10 cellular contexts compared by ENCODE assay signal in the genomic region with DNA sequence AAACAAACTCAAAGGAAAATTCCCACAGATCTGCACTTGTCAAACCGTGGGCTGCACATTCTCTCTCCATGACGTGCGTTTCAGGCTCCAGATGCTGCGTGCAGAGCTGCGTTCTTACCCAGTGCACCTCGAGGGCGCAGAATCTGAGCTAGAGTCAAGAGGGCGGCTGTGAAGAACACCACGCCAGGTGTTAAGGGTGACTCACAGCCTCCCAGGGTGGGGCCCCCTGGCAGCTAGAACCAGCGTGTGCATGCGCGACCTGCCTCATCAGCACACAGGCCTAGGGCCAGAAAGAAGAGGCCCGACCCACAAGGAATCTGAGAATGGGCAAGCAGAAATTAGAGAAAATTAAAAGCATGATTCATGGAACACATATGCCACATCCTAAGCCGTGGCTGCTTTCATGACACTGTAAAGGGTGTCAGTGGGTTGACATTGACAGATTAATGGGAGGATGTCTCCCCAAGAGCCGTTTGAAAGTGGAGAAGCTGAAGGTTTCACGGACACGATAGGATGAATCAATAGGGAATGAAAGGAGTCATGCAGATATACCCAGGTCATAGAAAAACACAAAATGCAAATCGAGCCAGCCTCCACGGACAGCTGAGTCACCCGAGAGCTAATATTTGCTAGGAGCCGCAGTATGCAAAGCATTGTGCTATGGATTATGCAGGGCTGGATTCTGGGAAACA. TPM values are rescaled to one million over a fixed set of nuclear protein-coding genes. Genes with fewer than 3 reads are reported as not detected.
DNase-seq lines count a peak whose midpoint lies in the region; ATAC-seq, FAIRE-seq and TF ChIP-seq lines count a peak whose summit lies in the region.
"Had no signal": no experiment of that assay in that cellular context is flagged by ENCODE, and none has a peak within 500 bp of the region (broad histone marks: within the 10 kb centered on the region; RNA-seq: fewer than 3 reads in every experiment).

No MANE protein-coding gene starts in this region.

- no peaks in the 10 kb centered on the region for H3K9me1 ChIP-seq in keratinocyte (ENCODE audit: control insufficient read depth, extremely low read depth, insufficient read depth, low read length)

- no peaks in the 10 kb centered on the region for H4K20me1 ChIP-seq in keratinocyte (ENCODE audit: control insufficient read depth, extremely low read depth, insufficient read depth, low read length)

- peaks cover 3% of the 10 kb centered on the region for H3K9me3 Mint-ChIP-seq in activated CD4-positive, alpha-beta T cell treated with anti-CD3 and anti-CD28 coated beads for 36 hours (ENCODE audit: low read depth)

- dilution Hi-C loops in keratinocyte (cut with MboI; ENCODE audit: extremely low pct_ligation_motif_present, low sequenced_read_pairs): no loop called here

- H3K4me1 Mint-ChIP-seq in activated CD4-positive, alpha-beta T cell treated with anti-CD3 and anti-CD28 coated beads for 36 hours: no peaks in the 10 kb centered on the region
- H3K4me1 Mint-ChIP-seq: activated naive CD8-positive, alpha-beta T cell treated with anti-CD3 and anti-CD28 coated beads, Interleukin-2, amount 50 U/mL, for 24 hours had no signal

- H3K27me3 ChIP-seq in HUES48 (ENCODE audit: control insufficient read depth, insufficient read depth, low read length) (no peaks in the 10 kb centered on the region), keratinocyte (ENCODE audit: control insufficient read depth, extremely low read depth, insufficient read depth, low read length) (no peaks in the 10 kb centered on the region)

- peak; percentile 74 for FAIRE-seq in A549 (lab: Jason Lieb, UNC)
- peak; percentile 99 for FAIRE-seq in keratinocyte (lab: Jason Lieb, UNC)

- CTCF ChIA-PET in A549 (lab: Yijun Ruan, JAX): interaction anchor here (0.6 to 2.6 kb wide), 16 partner anchors 12 to 635 kb away, joined by 3 to 12 read pairs (median 4); partner anchors contain the start of gene TANC2
- CTCF ChIA-PET in activated CD4-positive, alpha-beta T cell treated with anti-CD3 and anti-CD28 coated beads for 36 hours (lab: Charles Lee): interaction anchor here (0.7 kb wide), 1 partner anchor 68 kb away, joined by 4 read pairs; no protein-coding TSS in a partner anchor

- peaks cover 44% of the 10 kb centered on the region for H3K4me1 ChIP-seq in A549
- 0 out of 2 replicates have a peak, but pooled peaks cover 2% of the 10 kb centered on the region for H3K4me1 ChIP-seq in HUES48 (ENCODE audit: control insufficient read depth, insufficient read depth, low read length)
- peaks cover 41% of the 10 kb centered on the region for H3K4me1 ChIP-seq in keratinocyte (ENCODE audit: control insufficient read depth, extremely low read depth, insufficient read depth, low read length)

- H3K27ac ChIP-seq in A549 (peak overlapping the region; percentile 75 to 85), HUES48 (ENCODE audit: low read depth, low read length) (peak overlapping the region; percentile 64), keratinocyte (ENCODE audit: control insufficient read depth, insufficient read depth, low read length) (peak overlapping the region; percentile 92)
- H3K27ac ChIP-seq: KMS-11 had no signal

- intact Hi-C loops in activated CD4-positive, alpha-beta T cell treated with anti-CD3 and anti-CD28 coated beads for 36 hours (cut with DNase I, micrococcal nuclease): no loop called here

- 8% methylated on average over 21 of the region's 21 CpGs for WGBS in A549 (ENCODE audit: missing lambda C conversion rate)

- peak overlapping the region; percentile 79 for H2AFZ ChIP-seq in keratinocyte (ENCODE audit: control insufficient read depth, low read length)

- no peaks in the 10 kb centered on the region for H3K36me3 Mint-ChIP-seq in activated CD4-positive, alpha-beta T cell treated with anti-CD3 and anti-CD28 coated beads for 36 hours (ENCODE audit: low read depth)

- DNase-seq in A549 (ENCODE audit: low read depth in 1 of 2, low spot score in 1 of 2) (peak; percentile 68 to 92), SHP77 (lab: John Stamatoyannopoulos, UW) (peak; percentile 93), keratinocyte (ENCODE audit: low read depth, low spot score) (peak; percentile 97), KG1 (lab: John Stamatoyannopoulos, UW) (no peak), MV-4-11 (lab: John Stamatoyannopoulos, UW) (no peak), GM19238 (ENCODE audit: insufficient read length, low spot score) (no peak)
- DNase-seq in activated CD4-positive, alpha-beta T cell treated with anti-CD3 and anti-CD28 coated beads for 36 hours: no peak
- DNase-seq: activated naive CD8-positive, alpha-beta T cell treated with anti-CD3 and anti-CD28 coated beads, Interleukin-2, amount 50 U/mL, for 24 hours had no signal

- no peak for TF ChIP-seq POLR2A in A549 (IDR thresholded peaks at IDR 0.05; ENCODE audit: low read length)

- POLR2A ChIA-PET in A549 (lab: Yijun Ruan, JAX): interaction anchor here (0.6 to 2.8 kb wide), 7 partner anchors 12 to 189 kb away, joined by 3 to 14 read pairs (median 4); partner anchors contain the start of gene TANC2
- POLR2A ChIA-PET in activated CD4-positive, alpha-beta T cell treated with anti-CD3 and anti-CD28 coated beads for 36 hours (lab: Charles Lee): no interaction called here

- peak overlapping the region; percentile 66 for H3K4me2 ChIP-seq in A549
- H3K4me2 ChIP-seq in keratinocyte (ENCODE audit: control insufficient read depth, extremely low read depth, insufficient read depth, low read depth, low read length): peak overlapping the region; percentile 81
- H3K4me2 ChIP-seq: KMS-11 had no signal

- no peak overlapping the region for H3K9ac ChIP-seq in HUES48 (ENCODE audit: low read depth, low read length)
- peak overlapping the region; percentile 75 for H3K9ac ChIP-seq in keratinocyte (ENCODE audit: control insufficient read depth, extremely low read depth, insufficient read depth, low read length)
- H3K9ac ChIP-seq: KMS-11 had no signal

- H3K79me2 ChIP-seq in keratinocyte (ENCODE audit: control insufficient read depth, insufficient read depth, low read length): no peaks in the 10 kb centered on the region

- H3K4me3 ChIP-seq in A549 (no peak overlapping the region), HUES48 (ENCODE audit: low read depth, low read length) (no peak overlapping the region), keratinocyte (ENCODE audit: control insufficient read depth in 2 of 3, extremely low read depth in 1 of 3, insufficient read depth in 2 of 3, low read depth in 1 of 3, low read length in 3 of 3) (peak overlapping the region in 2 of 3 experiments; percentile 39 to 50)

- H3K27me3 Mint-ChIP-seq in activated CD4-positive, alpha-beta T cell treated with anti-CD3 and anti-CD28 coated beads for 36 hours: peaks cover 12% of the 10 kb centered on the region

- no peak overlapping the region for H3K27ac Mint-ChIP-seq in activated CD4-positive, alpha-beta T cell treated with anti-CD3 and anti-CD28 coated beads for 36 hours
- H3K27ac Mint-ChIP-seq: activated naive CD8-positive, alpha-beta T cell treated with anti-CD3 and anti-CD28 coated beads, Interleukin-2, amount 50 U/mL, for 24 hours had no signal

- no peak overlapping the region for H3K4me3 Mint-ChIP-seq in activated CD4-positive, alpha-beta T cell treated with anti-CD3 and anti-CD28 coated beads for 36 hours
- H3K4me3 Mint-ChIP-seq: activated naive CD8-positive, alpha-beta T cell treated with anti-CD3 and anti-CD28 coated beads, Interleukin-2, amount 50 U/mL, for 24 hours had no signal

- TF ChIP-seq CTCF in A549 (IDR thresholded peaks at IDR 0.05) (no peak), keratinocyte (optimal IDR thresholded peaks at IDR 0.05 in 1 of 3, IDR thresholded peaks at IDR 0.05 in 1 of 3, conservative IDR thresholded peaks at IDR 0.05 in 1 of 3; ENCODE audit: extremely low read depth in 1 of 3, insufficient read depth in 2 of 3, low read length in 3 of 3) (no peak)

- peak in 1 of 2 experiments; percentile 47; a peak in 1 of 5 replicates for TF ChIP-seq EP300 in A549 (IDR thresholded peaks at IDR 0.05)

- H3K9me3 ChIP-seq in A549 (peaks cover 10% of the 10 kb centered on the region; the same call in 2 of the 3 replicates), HUES48 (ENCODE audit: control insufficient read depth, insufficient read depth, low read length) (no peaks in the 10 kb centered on the region), keratinocyte (ENCODE audit: control insufficient read depth, low read depth, low read length) (no peaks in the 10 kb centered on the region)

- ATAC-seq in A549: peak; percentile 89 to 91
- ATAC-seq in activated CD4-positive, alpha-beta T cell treated with anti-CD3 and anti-CD28 coated beads for 36 hours: no peak
- ATAC-seq: activated naive CD8-positive, alpha-beta T cell treated with anti-CD3 and anti-CD28 coated beads, Interleukin-2, amount 50 U/mL, for 24 hours had no signal

- H3K36me3 ChIP-seq in HUES48 (ENCODE audit: control insufficient read depth, insufficient read depth, low read length) (no peaks in the 10 kb centered on the region), keratinocyte (ENCODE audit: control insufficient read depth in 2 of 2, extremely low read depth in 1 of 2, insufficient read depth in 2 of 2, low read length in 2 of 2) (no peaks in the 10 kb centered on the region)

- TF ChIP-seq RAD21 in A549 (conservative IDR thresholded peaks at IDR 0.05 in 1 of 2, IDR thresholded peaks at IDR 0.05 in 1 of 2): peak in 1 of 2 experiments; percentile 14; a peak in 1 of 5 replicates

TF ChIP-seq in A549, 52 proteins besides CTCF, POLR2A, EP300 and RAD21 (continues in another document):
- TF ChIP-seq GATA3 (IDR thresholded peaks at IDR 0.05; ENCODE audit: borderline replicate concordance) (peak; percentile 61; the same call in 1 of the 2 replicates), FOSL2 (IDR thresholded peaks at IDR 0.05) (peak; percentile 64), FOSL2 (CRISPR knock-in tag; IDR thresholded peaks at IDR 0.05) (peak; percentile 88), HOXB13 (CRISPR knock-in tag; IDR thresholded peaks at IDR 0.05; ENCODE audit: low read depth) (peak; percentile 53; the same call in 1 of the 2 replicates), JUN (IDR thresholded peaks at IDR 0.05) (peak; percentile 27 to 61; a peak in 3 of 5 replicates)

RNA-seq across cellular contexts. Expression of gene MARCHF10, which starts 29.0 kb away (rescaled TPM):
- polyA plus RNA-seq in A549 (2011; rRNA removed): 0.57 and 0.73 TPM in 2 replicates
- polyA plus RNA-seq in A549 (2012; cell fraction: cytosol; rRNA removed): 0.52 and 0.60 TPM in 2 replicates
- polyA plus RNA-seq in A549 (2012; cell fraction: nucleus; rRNA removed): 0.31 and 0.34 TPM in 2 replicates
- 0.42 to 0.69 TPM (median 0.43 TPM) in 3 replicates for polyA plus RNA-seq in A549 (2017; fragmentation: RNase III; extraction: RNeasy Plus Mini Kit Qiagen cat#74134 plus additional on column Dnase treatment)
- 1.2 TPM in 1 of 2 replicates, not detected in the other for polyA minus RNA-seq in A549 (2011; rRNA and poly(A)+ RNA removed)
- not detected in 3 replicates for polyA plus RNA-seq in keratinocyte
- not detected for polyA plus RNA-seq in keratinocyte (2011; ENCODE audit: low read depth)
- not detected in 2 replicates for polyA plus RNA-seq in keratinocyte (2011; cell fraction: cytosol; rRNA removed)
- polyA plus RNA-seq in keratinocyte (2011; cell fraction: nucleus; rRNA removed): not detected in 2 replicates
- not detected in 2 replicates for polyA plus RNA-seq in keratinocyte (2012; ENCODE audit: low replicate concordance)
- polyA minus RNA-seq in keratinocyte: not detected in 3 replicates
- not detected for polyA minus RNA-seq in keratinocyte (2011; cell fraction: cytosol; rRNA and poly(A)+ RNA removed)
- not detected in 2 replicates for polyA minus RNA-seq in keratinocyte (2011; cell fraction: nucleus; rRNA and poly(A)+ RNA removed)
- total RNA-seq in activated CD4-positive, alpha-beta T cell treated with anti-CD3 and anti-CD28 coated beads for 36 hours: not detected

Comparison
In these comparisons a context has a peak if more than half of its experiments do, and no peak if none do; other contexts are left out.
1. DNase-seq: peak in A549 (2 of 2), SHP77 (2 of 2) and keratinocyte (single experiment); none in KG1 (single experiment), MV-4-11 (single experiment), GM19238 (single experiment) and activated CD4-positive, alpha-beta T cell treated with anti-CD3 and anti-CD28 coated beads for 36 hours (single experiment).
2. H3K4me3 ChIP-seq: peak in keratinocyte (2 of 3); none in A549 (single experiment) and HUES48 (single experiment).
3. Peak in every context shown above with its lines, with median percentiles within 50 percentile points of each other: H3K27ac ChIP-seq.